Comparison of ENCODE assay signal across 1 cellular context in genomic region chr9:116550728-116551436, GRCh38.
A peak's percentile ranks its signal among the peaks of the same experiment; 100 is the strongest.
TF ChIP-seq lines count a peak whose summit lies in the region.

No MANE protein-coding gene starts in this region.

TF ChIP-seq in K562, 482 proteins besides CTCF, POLR2A, EP300 and RAD21 (continues in another document):
- TF ChIP-seq ZNF518B (CRISPR knock-in tag; IDR thresholded peaks at IDR 0.05) (no peak), MBD2 (IDR thresholded peaks at IDR 0.05; ENCODE audit: borderline replicate concordance, low read depth) (no peak), EWSR1 (IDR thresholded peaks at IDR 0.05; ENCODE audit: borderline replicate concordance, low read depth, partially characterized antibody) (no peak), TOE1 (IDR thresholded peaks at IDR 0.05; ENCODE audit: borderline replicate concordance) (no peak), TOE1 (CRISPR knock-in tag; IDR thresholded peaks at IDR 0.05; ENCODE audit: borderline replicate concordance, low read depth) (no peak), ZC3H8 (IDR thresholded peaks at IDR 0.05) (no peak), TAF7 (tag; IDR thresholded peaks at IDR 0.05) (no peak), ESRRA (IDR thresholded peaks at IDR 0.05; ENCODE audit: borderline replicate concordance, low read depth) (no peak), ZNF785 (CRISPR knock-in tag; IDR thresholded peaks at IDR 0.05) (no peak), POLR3G (IDR thresholded peaks at IDR 0.05; ENCODE audit: extremely low read depth, insufficient read length, insufficient replicate concordance) (no peak), FOS (IDR thresholded peaks at IDR 0.05; ENCODE audit: extremely low read depth, insufficient read length) (no peak), FOXK2 (conservative IDR thresholded peaks at IDR 0.05 in 1 of 2, IDR thresholded peaks at IDR 0.05 in 1 of 2; ENCODE audit: low read depth in 2 of 2) (no peak), NFATC3 (IDR thresholded peaks at IDR 0.05) (no peak), SIN3A (IDR thresholded peaks at IDR 0.05; ENCODE audit: borderline replicate concordance in 2 of 2, control insufficient read depth in 1 of 2, low read depth in 2 of 2, low read length in 2 of 2) (no peak), RFX1 (IDR thresholded peaks at IDR 0.05) (no peak), ZNF639 (CRISPR knock-in tag; conservative IDR thresholded peaks at IDR 0.05 in 1 of 2, IDR thresholded peaks at IDR 0.05 in 1 of 2) (0 out of 4 replicates have a peak, but pooled peaks of 1 of the 2 experiments have one; percentile 20), KDM2B (CRISPR knock-in tag; IDR thresholded peaks at IDR 0.05) (no peak), CEBPZ (IDR thresholded peaks at IDR 0.05; ENCODE audit: borderline replicate concordance, low read depth, low read length) (no peak), STAT6 (CRISPR knock-in tag; IDR thresholded peaks at IDR 0.05) (no peak), ZNF449 (CRISPR knock-in tag; IDR thresholded peaks at IDR 0.05) (no peak), FOXM1 (IDR thresholded peaks at IDR 0.05; ENCODE audit: low read depth) (no peak), FOXM1 (CRISPR knock-in tag; IDR thresholded peaks at IDR 0.05; ENCODE audit: low read depth) (no peak), SMARCA4 (IDR thresholded peaks at IDR 0.05) (peak; percentile 70; the same call in 1 of the 2 replicates), POLR2G (IDR thresholded peaks at IDR 0.05; ENCODE audit: low read depth, low read length) (no peak), ATF3 (IDR thresholded peaks at IDR 0.05) (peak; percentile 61; the same call in 1 of the 2 replicates), ATF3 (CRISPR knock-in tag; conservative IDR thresholded peaks at IDR 0.05) (no peak), TRIM28 (IDR thresholded peaks at IDR 0.05) (no peak), DPF2 (IDR thresholded peaks at IDR 0.05) (peak; percentile 68), SNAPC5 (CRISPR knock-in tag; IDR thresholded peaks at IDR 0.05) (no peak), EZH2 (IDR thresholded peaks at IDR 0.05; ENCODE audit: borderline replicate concordance, low read depth, low read length) (no peak), ZMIZ1 (IDR thresholded peaks at IDR 0.05; ENCODE audit: low read depth in 2 of 2, low read length in 2 of 2) (no peak), ILK (tag; IDR thresholded peaks at IDR 0.05; ENCODE audit: borderline replicate concordance, low read depth) (no peak), FOSL1 (tag; conservative IDR thresholded peaks at IDR 0.05) (peak; percentile 97), ZNF3 (CRISPR knock-in tag; IDR thresholded peaks at IDR 0.05) (no peak), NKRF (IDR thresholded peaks at IDR 0.05; ENCODE audit: borderline replicate concordance) (no peak), PTTG1 (tag; IDR thresholded peaks at IDR 0.05; ENCODE audit: low read depth) (no peak), ETV1 (tag; conservative IDR thresholded peaks at IDR 0.05; ENCODE audit: low read depth) (no peak), ZNF354B (CRISPR knock-in tag; IDR thresholded peaks at IDR 0.05) (no peak), BRCA1 (IDR thresholded peaks at IDR 0.05) (no peak), BRCA1 (CRISPR knock-in tag; IDR thresholded peaks at IDR 0.05) (no peak), HBP1 (CRISPR knock-in tag; IDR thresholded peaks at IDR 0.05) (no peak), L3MBTL2 (IDR thresholded peaks at IDR 0.05) (no peak), CBFA2T3 (IDR thresholded peaks at IDR 0.05) (peak; percentile 56), PML (IDR thresholded peaks at IDR 0.05; ENCODE audit: low read length) (no peak), CTBP1 (IDR thresholded peaks at IDR 0.05; ENCODE audit: borderline replicate concordance) (no peak)
